34 cellular contexts compared by ENCODE assay signal in genomic region chr22:23756891-23757290, GRCh38. TPM values are rescaled to one million over a fixed set of nuclear protein-coding genes. Genes with fewer than 3 reads are reported as not detected.
DNase-seq lines count a peak whose midpoint lies in the region; ATAC-seq, FAIRE-seq and TF ChIP-seq lines count a peak whose summit lies in the region.
"Had no signal": no experiment of that assay in that cellular context is flagged by ENCODE, and none has a peak within 500 bp of the region (broad histone marks: within the 10 kb centered on the region; RNA-seq: fewer than 3 reads in every experiment).

No MANE protein-coding gene starts in this region.

- H3K14ac ChIP-seq in H1 (ENCODE audit: insufficient read length): no peak overlapping the region

- no peak overlapping the region for H2AK5ac ChIP-seq in H1 (ENCODE audit: low read depth, low read length)

- H3K4me1 ChIP-seq in DND-41 (ENCODE audit: insufficient read depth, low read length): no peaks in the 10 kb centered on the region
- H3K4me1 ChIP-seq in Karpas-422 (ENCODE audit: low read length): peaks cover 73% of the 10 kb centered on the region
- H3K4me1 ChIP-seq in H1 (replicated peaks in 1 of 4; ENCODE audit: control insufficient read depth in 3 of 4, insufficient read depth in 4 of 4, low read length in 3 of 4): peaks cover 0 to 6% (median 0%) of the 10 kb centered on the region in 4 experiments; a peak in 3 of 7 replicates
- H3K4me1 ChIP-seq: upper lobe of right lung had no signal

- no peak overlapping the region for H3K4ac ChIP-seq in H1 (replicated peaks; ENCODE audit: insufficient read length, low read depth, low read length)

- POLR2A ChIA-PET in H1 (lab: Charles Lee; ENCODE audit: partially characterized antibody): interaction anchor here (1.8 to 5.3 kb wide), 3 partner anchors 10 to 101 kb away, joined by 5 to 22 read pairs (median 5); partner anchors contain the start of genes CHCHD10 and SLC2A11

- TF ChIP-seq CTCF in DND-41 (IDR thresholded peaks at IDR 0.05; ENCODE audit: borderline replicate concordance, extremely low read depth, low read length, poor library complexity, severe bottlenecking) (no peak), SU-DHL-6 (IDR thresholded peaks at IDR 0.05; ENCODE audit: insufficient read depth, low read length, poor library complexity, severe bottlenecking) (no peak), H1 (IDR thresholded peaks at IDR 0.05; ENCODE audit: control extremely low read depth in 1 of 3, insufficient read depth in 1 of 3, low read depth in 1 of 3, low read length in 3 of 3) (no peak)

- TF ChIP-seq EP300 in H1 (IDR thresholded peaks at IDR 0.05; ENCODE audit: borderline replicate concordance in 1 of 2, low read depth in 2 of 2, low read length in 2 of 2): no peak

- H2AFZ ChIP-seq in DND-41 (ENCODE audit: low read depth, low read length) (no peak overlapping the region), Karpas-422 (ENCODE audit: low read length) (no peak overlapping the region), SU-DHL-6 (ENCODE audit: low read depth, low read length, severe bottlenecking) (no peak overlapping the region), H1 (ENCODE audit: low read length) (no peak overlapping the region)

- H3K9me3 ChIP-seq in DND-41 (ENCODE audit: insufficient read depth, low read length, severe bottlenecking) (no peaks in the 10 kb centered on the region), Karpas-422 (ENCODE audit: low read length) (no peaks in the 10 kb centered on the region), SU-DHL-6 (ENCODE audit: insufficient read depth, low read length) (no peaks in the 10 kb centered on the region), H1 (ENCODE audit: insufficient read depth in 2 of 2, low read depth in 1 of 2, low read length in 1 of 2) (no peaks in the 10 kb centered on the region)
- H3K9me3 ChIP-seq: ovary, upper lobe of right lung had no signal

- H3K79me2 ChIP-seq in DND-41 (ENCODE audit: insufficient read depth, low read length): no peaks in the 10 kb centered on the region
- no peaks in the 10 kb centered on the region for H3K79me2 ChIP-seq in Karpas-422 (ENCODE audit: low read length)
- H3K79me2 ChIP-seq in SU-DHL-6 (ENCODE audit: insufficient read depth, low read length): peaks cover 7% of the 10 kb centered on the region; the same call in 1 of the 2 replicates
- H3K79me2 ChIP-seq in H1 (ENCODE audit: control insufficient read depth in 1 of 2, insufficient read depth in 2 of 2, low read length in 2 of 2): no peaks in the 10 kb centered on the region

- H4K5ac ChIP-seq in H1 (ENCODE audit: insufficient read length, low read depth, low read length): no peak overlapping the region

- H2BK12ac ChIP-seq in H1 (ENCODE audit: low read depth, low read length): no peak overlapping the region

- H3F3A ChIP-seq in SU-DHL-6 (ENCODE audit: insufficient read depth): peaks cover 46% of the 10 kb centered on the region

- no peak for FAIRE-seq in H1 (lab: Jason Lieb, UNC)
- FAIRE-seq: astrocyte, G401.6, HTR-8/SVneo had no signal

- no peak overlapping the region for H4K91ac ChIP-seq in H1 (replicated peaks; ENCODE audit: insufficient read length, low read length)

- WGBS in H1 (ENCODE audit: extremely low coverage in 1 of 2, insufficient coverage in 1 of 2, insufficient read length in 1 of 2, insufficient replicate concordance in 2 of 2, low coverage in 1 of 2, low lambda C conversion rate in 2 of 2, missing lambda C conversion rate in 1 of 2), 2 experiments: 70% methylated on average over 3 of the region's 4 CpGs; no CpG with 5 or more reads in 1 of the 2 experiments

- no peaks in the 10 kb centered on the region for H3K9me2 ChIP-seq in Karpas-422 (replicated peaks; ENCODE audit: insufficient read depth, low read length)
- H3K9me2 ChIP-seq in SU-DHL-6 (replicated peaks; ENCODE audit: insufficient read depth, low read length): no peaks in the 10 kb centered on the region

- H3K18ac ChIP-seq in H1 (ENCODE audit: extremely low read depth, low read length): no peak overlapping the region

- H3K4me3 ChIP-seq in DND-41 (ENCODE audit: low read depth in 1 of 2, low read length in 2 of 2): no peak overlapping the region
- H3K4me3 ChIP-seq in Karpas-422 (ENCODE audit: low read length): no peak overlapping the region
- no peak overlapping the region for H3K4me3 ChIP-seq in SU-DHL-6 (ENCODE audit: insufficient read depth, low read length, poor library complexity, severe bottlenecking)
- no peak overlapping the region for H3K4me3 ChIP-seq in H1 (ENCODE audit: extremely low read depth in 1 of 4, insufficient read depth in 2 of 4, low read depth in 3 of 4, low read length in 4 of 4)
- H3K4me3 ChIP-seq: coronary artery, lung, ovary, skin epidermis, upper lobe of right lung had no signal

- no peak overlapping the region for H3K27ac ChIP-seq in DND-41 (ENCODE audit: low read length)
- H3K27ac ChIP-seq in Karpas-422 (ENCODE audit: low read length): peak overlapping the region; percentile 98
- H3K27ac ChIP-seq in SU-DHL-6 (ENCODE audit: low read depth, low read length): peak overlapping the region; percentile 42; the same call in 1 of the 2 replicates
- H3K27ac ChIP-seq in H1 (ENCODE audit: low read depth, low read length): no peak overlapping the region
- H3K27ac ChIP-seq: coronary artery, ovary, skin epidermis, upper lobe of right lung had no signal

- no peak overlapping the region for H2BK20ac ChIP-seq in H1 (ENCODE audit: low read length)

- H3K27me3 ChIP-seq in DND-41 (ENCODE audit: insufficient read depth, low read length, poor library complexity) (no peaks in the 10 kb centered on the region), Karpas-422 (ENCODE audit: low read length) (no peaks in the 10 kb centered on the region), SU-DHL-6 (ENCODE audit: low read length) (no peaks in the 10 kb centered on the region), H1 (replicated peaks in 1 of 4; ENCODE audit: control insufficient read depth in 3 of 4, extremely low read depth in 1 of 4, insufficient read depth in 3 of 4, low read length in 3 of 4) (no peaks in the 10 kb centered on the region)
- H3K27me3 ChIP-seq: ovary, upper lobe of right lung had no signal

- H3K36me3 ChIP-seq in DND-41 (ENCODE audit: insufficient read depth, low read length) (no peaks in the 10 kb centered on the region), Karpas-422 (ENCODE audit: insufficient read depth, low read length) (no peaks in the 10 kb centered on the region), SU-DHL-6 (ENCODE audit: low read length) (no peaks in the 10 kb centered on the region), H1 (ENCODE audit: control insufficient read depth in 2 of 4, insufficient read depth in 4 of 4, low read length in 3 of 4) (no peaks in the 10 kb centered on the region)
- H3K36me3 ChIP-seq: ovary, upper lobe of right lung had no signal

- H4K20me1 ChIP-seq in DND-41 (ENCODE audit: insufficient read depth, low read length) (no peaks in the 10 kb centered on the region), Karpas-422 (ENCODE audit: insufficient read depth, low read depth, low read length) (no peaks in the 10 kb centered on the region), SU-DHL-6 (ENCODE audit: low read depth, low read length) (no peaks in the 10 kb centered on the region), H1 (replicated peaks in 1 of 2; ENCODE audit: control insufficient read depth in 1 of 2, insufficient read depth in 2 of 2, low read length in 2 of 2) (no peaks in the 10 kb centered on the region)

- no peak for TF ChIP-seq POLR2A in H1 (IDR thresholded peaks at IDR 0.05; ENCODE audit: control extremely low read depth in 1 of 2, low read depth in 2 of 2, low read length in 2 of 2)

- 0 out of 2 replicates have a peak overlapping the region, but pooled peaks have one; percentile 61 for H2BK15ac ChIP-seq in H1 (ENCODE audit: low read length)

- H3K56ac ChIP-seq in H1 (replicated peaks; ENCODE audit: insufficient read length, low read depth, low read length): no peak overlapping the region

- no peak for TF ChIP-seq RAD21 in H1 (IDR thresholded peaks at IDR 0.05 in 1 of 2, conservative IDR thresholded peaks at IDR 0.05 in 1 of 2; ENCODE audit: low read depth in 2 of 2, low read length in 2 of 2)

- DNase-seq in DND-41: peak; percentile 30
- peak; percentile 72 for DNase-seq in Karpas-422
- no peak for DNase-seq in H1 (ENCODE audit: low read depth in 1 of 2, low spot score in 2 of 2)
- no peak for DNase-seq in activated CD8-positive, alpha-beta memory T cell treated with anti-CD3 and anti-CD28 coated beads, Interleukin-2, amount 50 U/mL, for 48 hours
- DNase-seq in NCI-H2171 treated with DMSO at 0.1 percent for 48 hours (lab: John Stamatoyannopoulos, UW): no peak
- DNase-seq in NCI-H2081 (lab: John Stamatoyannopoulos, UW): no peak
- DNase-seq: activated CD4-positive, alpha-beta T cell treated with anti-CD3 and anti-CD28 coated beads, Interleukin-2, amount 50 U/mL, for 1 hour; activated CD8-positive, alpha-beta memory T cell treated with anti-CD3 and anti-CD28 coated beads, Interleukin-2, amount 10 ng/mL, durations not matched to agents 7 days and 5 days; activated gamma-delta T cell treated with Interleukin-2 at 50 U/mL for 16 hours; activated T-cell treated with anti-CD3 and anti-CD28 coated beads, Interleukin-2, amount 50 U/mL, for 48 hours; C1 segment of cervical spinal cord; effector memory CD4-positive, alpha-beta T cell; erythroblast; hypothalamus; NCI-H1092; NCI-H1694; NCI-H526; ovary; retina; SIG-M5; upper lobe of right lung had no signal

- H3K9ac ChIP-seq in DND-41 (ENCODE audit: low read depth, low read length) (no peak overlapping the region), Karpas-422 (ENCODE audit: low read length) (peak overlapping the region; percentile 34; the same call in 1 of the 2 replicates), SU-DHL-6 (ENCODE audit: low read length) (no peak overlapping the region), H1 (replicated peaks in 1 of 4; ENCODE audit: extremely low read depth in 1 of 4, low read depth in 3 of 4, low read length in 3 of 4) (no peak overlapping the region)

- no peak overlapping the region for H4K8ac ChIP-seq in H1 (ENCODE audit: extremely low read depth, insufficient read depth, low read length)

- H3K23me2 ChIP-seq in H1 (ENCODE audit: low read depth, low read length): 0 out of 2 replicates have a peak, but pooled peaks cover 2% of the 10 kb centered on the region

- H2BK120ac ChIP-seq in H1 (replicated peaks; ENCODE audit: low read depth, low read length): no peak overlapping the region

- CTCF ChIA-PET in H1 (lab: Charles Lee; ENCODE audit: partially characterized antibody): interaction anchor here (0.8 kb wide), 1 partner anchor 20 kb away, joined by 3 read pairs; no protein-coding TSS in a partner anchor

- ATAC-seq in DND-41 (ENCODE audit: insufficient read depth, low read depth) (peak; percentile 56), GM19328 (IDR thresholded peaks at IDR 0.05; ENCODE audit: unreplicated experiment) (no peak)
- ATAC-seq: activated CD8-positive, alpha-beta memory T cell treated with anti-CD3 and anti-CD28 coated beads, Interleukin-2, amount 10 ng/mL, durations not matched to agents 7 days and 5 days; natural killer cell treated with Interleukin-12 subunit alpha and Interleukin-12 subunit beta and Interleukin-15 and Interleukin-18, amount 100 ng/mL, for 72 hours; stimulated activated memory B cell treated with anti-CD40 and anti-IgM and Interleukin-4, amounts not matched to agents 10 μg/mL and 1 μg/mL and 100 μg/mL, for 72 hours; upper lobe of right lung had no signal

- no peak overlapping the region for H3K4me2 ChIP-seq in DND-41 (ENCODE audit: insufficient read depth, low read length)
- peak overlapping the region; percentile 32 for H3K4me2 ChIP-seq in Karpas-422 (ENCODE audit: low read depth, low read length, poor library complexity, severe bottlenecking)
- H3K4me2 ChIP-seq in SU-DHL-6 (ENCODE audit: low read depth, low read length, poor library complexity, severe bottlenecking): no peak overlapping the region
- H3K4me2 ChIP-seq in H1 (ENCODE audit: insufficient read depth in 1 of 2, low read depth in 2 of 2, low read length in 2 of 2): peak overlapping the region in 1 of 2 experiments; percentile 28; a peak in 1 of 4 replicates

- H3K79me1 ChIP-seq in H1 (ENCODE audit: low read depth, low read length): no peaks in the 10 kb centered on the region

- no peak overlapping the region for H2BK5ac ChIP-seq in H1 (ENCODE audit: low read depth, low read length)

- H3K23ac ChIP-seq in H1 (ENCODE audit: insufficient read length): no peak overlapping the region

RNA-seq across cellular contexts. Expression of gene VPREB3, which starts 2.7 kb away (rescaled TPM):
- 321 and 642 TPM in 2 replicates for total RNA-seq in Karpas-422 (2014; rRNA removed; shearing (Covaris generic); ENCODE audit: low replicate concordance)
- total RNA-seq in H1 (2021; fragmentation: NEBNext Ultra II Directional; extraction: Animal tissue kit (Norgen Biotek cat#: 25700)): 0.52 and 0.77 TPM in 2 replicates
- 4.0 and 4.6 TPM in 2 replicates for polyA plus RNA-seq in H1 (2011; rRNA removed)
- 1.8 TPM for polyA plus RNA-seq in H1 (2011; cell fraction: cytosol; rRNA removed)
- polyA plus RNA-seq in H1 (2011; cell fraction: nucleus; rRNA removed): 1.6 TPM
- polyA plus RNA-seq in H1 (2012, experiment 1 of 2): 0.51 to 1.8 TPM (median 0.82 TPM) in 3 of 4 replicates, not detected in the other
- 1.7 TPM for polyA plus RNA-seq in H1 (2012, experiment 2 of 2)
- 0.99 TPM for polyA plus RNA-seq in H1 (2013, experiment 1 of 2)
- polyA plus RNA-seq in H1 (2013, experiment 2 of 2): 1.3 TPM
- 0.98 and 1.1 TPM in 2 replicates for polyA minus RNA-seq in H1 (2011; rRNA and poly(A)+ RNA removed)
- 2.9 TPM for polyA minus RNA-seq in H1 (2011; cell fraction: cytosol; rRNA and poly(A)+ RNA removed)
- polyA minus RNA-seq in H1 (2011; cell fraction: nucleus; rRNA and poly(A)+ RNA removed): 2.1 TPM
- total RNA-seq: glomerular endothelial cell, lung, temporal lobe, upper lobe of right lung had no signal
- polyA plus RNA-seq: ovary had no signal

RNA-seq across cellular contexts. Expression of gene C22orf15, which starts 5.9 kb away (rescaled TPM):
- not detected in 2 replicates for total RNA-seq in Karpas-422 (2014; rRNA removed; shearing (Covaris generic); ENCODE audit: low replicate concordance)
- 2.3 and 4.9 TPM in 2 replicates for total RNA-seq in H1 (2021; fragmentation: NEBNext Ultra II Directional; extraction: Animal tissue kit (Norgen Biotek cat#: 25700))
- 4.2 and 6.9 TPM in 2 replicates for polyA plus RNA-seq in H1 (2011; rRNA removed)
- polyA plus RNA-seq in H1 (2011; cell fraction: cytosol; rRNA removed): 7.1 TPM
- polyA plus RNA-seq in H1 (2011; cell fraction: nucleus; rRNA removed): 19.9 TPM
- 3.1 to 5.6 TPM (median 4.3 TPM) in 4 replicates for polyA plus RNA-seq in H1 (2012, experiment 1 of 2)
- 4.1 TPM for polyA plus RNA-seq in H1 (2012, experiment 2 of 2)
- 2.6 TPM for polyA plus RNA-seq in H1 (2013, experiment 1 of 2)
- polyA plus RNA-seq in H1 (2013, experiment 2 of 2): 3.1 TPM
- 1.3 and 2.0 TPM in 2 replicates for polyA minus RNA-seq in H1 (2011; rRNA and poly(A)+ RNA removed)
- not detected for polyA minus RNA-seq in H1 (2011; cell fraction: cytosol; rRNA and poly(A)+ RNA removed)
- polyA minus RNA-seq in H1 (2011; cell fraction: nucleus; rRNA and poly(A)+ RNA removed): 2.2 TPM
- total RNA-seq: cardiac septum, upper lobe of right lung had no signal

RNA-seq across cellular contexts. Expression of gene ZNF70, which starts 6.0 kb away (rescaled TPM):
- 8.5 and 12.0 TPM in 2 replicates for total RNA-seq in Karpas-422 (2014; rRNA removed; shearing (Covaris generic); ENCODE audit: low replicate concordance)
- total RNA-seq in H1 (2021; fragmentation: NEBNext Ultra II Directional; extraction: Animal tissue kit (Norgen Biotek cat#: 25700)): 2.6 and 3.2 TPM in 2 replicates
- 1.1 and 1.2 TPM in 2 replicates for polyA plus RNA-seq in H1 (2011; rRNA removed)
- 0.89 TPM for polyA plus RNA-seq in H1 (2011; cell fraction: cytosol; rRNA removed)
- 2.0 TPM for polyA plus RNA-seq in H1 (2011; cell fraction: nucleus; rRNA removed)
- 1.2 to 1.7 TPM (median 1.3 TPM) in 4 replicates for polyA plus RNA-seq in H1 (2012, experiment 1 of 2)
- polyA plus RNA-seq in H1 (2012, experiment 2 of 2): 1.00 TPM
- polyA plus RNA-seq in H1 (2013, experiment 1 of 2): 1.6 TPM
- polyA plus RNA-seq in H1 (2013, experiment 2 of 2): 1.5 TPM
- 2.6 and 2.7 TPM in 2 replicates for polyA minus RNA-seq in H1 (2011; rRNA and poly(A)+ RNA removed)
- polyA minus RNA-seq in H1 (2011; cell fraction: cytosol; rRNA and poly(A)+ RNA removed): 1.5 TPM
- polyA minus RNA-seq in H1 (2011; cell fraction: nucleus; rRNA and poly(A)+ RNA removed): 2.0 TPM

RNA-seq across cellular contexts. Expression of gene CHCHD10, which starts 10.9 kb away (rescaled TPM):
- total RNA-seq in Karpas-422 (2014; rRNA removed; shearing (Covaris generic); ENCODE audit: low replicate concordance): 115 and 220 TPM in 2 replicates
- total RNA-seq in H1 (2021; fragmentation: NEBNext Ultra II Directional; extraction: Animal tissue kit (Norgen Biotek cat#: 25700)): 94.5 and 104 TPM in 2 replicates
- polyA plus RNA-seq in H1 (2011; rRNA removed): 58.3 and 109 TPM in 2 replicates
- 40.4 TPM for polyA plus RNA-seq in H1 (2011; cell fraction: cytosol; rRNA removed)
- 99.4 TPM for polyA plus RNA-seq in H1 (2011; cell fraction: nucleus; rRNA removed)
- polyA plus RNA-seq in H1 (2012, experiment 1 of 2): 92.7 to 174 TPM (median 154 TPM) in 4 replicates
- polyA plus RNA-seq in H1 (2012, experiment 2 of 2): 107 TPM
- polyA plus RNA-seq in H1 (2013, experiment 1 of 2): 237 TPM
- 229 TPM for polyA plus RNA-seq in H1 (2013, experiment 2 of 2)
- 30.5 and 40.0 TPM in 2 replicates for polyA minus RNA-seq in H1 (2011; rRNA and poly(A)+ RNA removed)
- polyA minus RNA-seq in H1 (2011; cell fraction: cytosol; rRNA and poly(A)+ RNA removed): 61.1 TPM
- 35.8 TPM for polyA minus RNA-seq in H1 (2011; cell fraction: nucleus; rRNA and poly(A)+ RNA removed)

RNA-seq across cellular contexts. Expression of gene MMP11, which starts 15.8 kb away (rescaled TPM):
- 48.2 and 84.2 TPM in 2 replicates for total RNA-seq in Karpas-422 (2014; rRNA removed; shearing (Covaris generic); ENCODE audit: low replicate concordance)
- total RNA-seq in H1 (2021; fragmentation: NEBNext Ultra II Directional; extraction: Animal tissue kit (Norgen Biotek cat#: 25700)): 9.6 and 10.2 TPM in 2 replicates
- 18.3 and 29.7 TPM in 2 replicates for polyA plus RNA-seq in H1 (2011; rRNA removed)
- polyA plus RNA-seq in H1 (2011; cell fraction: cytosol; rRNA removed): 18.5 TPM
- 34.3 TPM for polyA plus RNA-seq in H1 (2011; cell fraction: nucleus; rRNA removed)
- polyA plus RNA-seq in H1 (2012, experiment 1 of 2): 5.6 to 13.4 TPM (median 10.3 TPM) in 4 replicates
- 9.7 TPM for polyA plus RNA-seq in H1 (2012, experiment 2 of 2)
- polyA plus RNA-seq in H1 (2013, experiment 1 of 2): 7.1 TPM
- 7.1 TPM for polyA plus RNA-seq in H1 (2013, experiment 2 of 2)
- polyA minus RNA-seq in H1 (2011; rRNA and poly(A)+ RNA removed): 11.1 and 12.8 TPM in 2 replicates
- 6.0 TPM for polyA minus RNA-seq in H1 (2011; cell fraction: cytosol; rRNA and poly(A)+ RNA removed)
- polyA minus RNA-seq in H1 (2011; cell fraction: nucleus; rRNA and poly(A)+ RNA removed): 9.4 TPM

Comparison
In these comparisons a context has a peak if more than half of its experiments do, and no peak if none do; other contexts are left out.
1. DNase-seq: peak in DND-41 (single experiment) and Karpas-422 (single experiment); none in H1 (0 of 2), activated CD8-positive, alpha-beta memory T cell treated with anti-CD3 and anti-CD28 coated beads, Interleukin-2, amount 50 U/mL, for 48 hours (single experiment), NCI-H2171 treated with DMSO at 0.1 percent for 48 hours (single experiment) and NCI-H2081 (0 of 2).
2. H3K27ac ChIP-seq: peak in Karpas-422 (single experiment) and SU-DHL-6 (single experiment); none in DND-41 (single experiment) and H1 (single experiment).
3. RNA of gene VPREB3, which starts 2.7 kb away (total RNA-seq): 321 to 642 TPM in Karpas-422; 0.52 to 0.77 TPM in H1; every median in the first group is over 100 times any median in the second.